ENCODE assay signal across 23 cellular contexts in the genomic region with DNA sequence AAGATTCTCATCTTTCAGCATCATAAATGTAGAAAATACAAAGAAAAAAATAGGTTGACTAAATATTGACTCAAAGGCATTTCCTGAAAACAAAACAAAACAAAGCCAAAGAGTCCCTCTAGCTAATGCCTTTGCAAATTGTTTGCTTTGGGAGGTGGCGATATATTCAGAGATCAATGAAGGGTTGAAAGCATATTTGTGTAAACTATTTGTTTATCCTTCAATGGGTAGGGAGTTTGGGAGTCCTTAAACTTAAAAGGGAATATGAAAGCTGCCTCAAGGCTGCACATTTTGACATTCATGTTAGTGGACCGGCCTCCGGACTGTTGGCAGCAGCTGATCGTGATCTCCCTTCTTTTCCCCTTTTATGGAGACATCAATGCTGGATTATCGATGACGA.
"Had no signal": no experiment of that assay in that cellular context is flagged by ENCODE, and none has a peak within 500 bp of the region (broad histone marks: within the 10 kb centered on the region; RNA-seq: fewer than 3 reads in every experiment).

No MANE protein-coding gene starts in this region.

- H3K27me3 ChIP-seq: brain microvascular endothelial cell, colonic mucosa, gastrocnemius medialis, spleen, testis had no signal

- H3K4me3 Mint-ChIP-seq: activated CD4-positive, alpha-beta memory T cell treated with anti-CD3 and anti-CD28 coated beads, Interleukin-2, amount 10 ng/mL, durations not matched to agents 7 days and 5 days; activated CD8-positive, alpha-beta memory T cell treated with anti-CD3 and anti-CD28 coated beads, Interleukin-2, amount 10 ng/mL, durations not matched to agents 7 days and 5 days; activated T-helper 17 cell treated with anti-CD3 and anti-CD28 coated beads, Interleukin-2, amount 50 U/mL, for 72 hours; nephron progenitor cell; stimulated activated memory B cell treated with anti-CD40 and anti-IgM and Interleukin-4, amounts not matched to agents 10 μg/mL and 1 μg/mL and 100 μg/mL, for 72 hours; type B pancreatic cell had no signal

- H3K4me3 ChIP-seq: colonic mucosa, gastrocnemius medialis, heart right ventricle, left ventricle myocardium inferior, spleen, testis had no signal

- H3K9me3 Mint-ChIP-seq: activated CD4-positive, alpha-beta memory T cell treated with anti-CD3 and anti-CD28 coated beads, Interleukin-2, amount 10 ng/mL, durations not matched to agents 7 days and 5 days; activated T-helper 17 cell treated with anti-CD3 and anti-CD28 coated beads, Interleukin-2, amount 50 U/mL, for 72 hours; stimulated activated memory B cell treated with anti-CD40 and anti-IgM and Interleukin-4, amounts not matched to agents 10 μg/mL and 1 μg/mL and 100 μg/mL, for 72 hours; type B pancreatic cell had no signal

- H3K36me3 Mint-ChIP-seq: activated CD8-positive, alpha-beta memory T cell treated with anti-CD3 and anti-CD28 coated beads, Interleukin-2, amount 10 ng/mL, durations not matched to agents 7 days and 5 days; stimulated activated memory B cell treated with anti-CD40 and anti-IgM and Interleukin-4, amounts not matched to agents 10 μg/mL and 1 μg/mL and 100 μg/mL, for 72 hours; type B pancreatic cell had no signal

- H3K27me3 Mint-ChIP-seq: activated CD4-positive, alpha-beta memory T cell treated with anti-CD3 and anti-CD28 coated beads, Interleukin-2, amount 10 ng/mL, durations not matched to agents 7 days and 5 days had no signal

- H3K36me3 ChIP-seq: colonic mucosa, gastrocnemius medialis, heart right ventricle, left ventricle myocardium inferior, spleen had no signal

- H3K4me1 Mint-ChIP-seq: stimulated activated memory B cell treated with anti-CD40 and anti-IgM and Interleukin-4, amounts not matched to agents 10 μg/mL and 1 μg/mL and 100 μg/mL, for 72 hours had no signal

- H3K27ac ChIP-seq: brain microvascular endothelial cell, colonic mucosa, gastrocnemius medialis, heart right ventricle, left ventricle myocardium inferior, spleen, testis had no signal

- H3K9me3 ChIP-seq: colonic mucosa, gastrocnemius medialis, heart right ventricle, left ventricle myocardium inferior, spleen, testis had no signal

- H3K27ac Mint-ChIP-seq: activated CD4-positive, alpha-beta memory T cell treated with anti-CD3 and anti-CD28 coated beads, Interleukin-2, amount 10 ng/mL, durations not matched to agents 7 days and 5 days; activated CD8-positive, alpha-beta memory T cell treated with anti-CD3 and anti-CD28 coated beads, Interleukin-2, amount 10 ng/mL, durations not matched to agents 7 days and 5 days; activated T-helper 17 cell treated with anti-CD3 and anti-CD28 coated beads, Interleukin-2, amount 50 U/mL, for 72 hours; nephron progenitor cell; stimulated activated memory B cell treated with anti-CD40 and anti-IgM and Interleukin-4, amounts not matched to agents 10 μg/mL and 1 μg/mL and 100 μg/mL, for 72 hours; type B pancreatic cell had no signal

- DNase-seq: activated CD4-positive, alpha-beta memory T cell treated with anti-CD3 and anti-CD28 coated beads, Interleukin-2, amount 10 ng/mL, durations not matched to agents 7 days and 5 days; activated CD4-positive, alpha-beta T cell treated with anti-CD3 and anti-CD28 coated beads for 48 hours; activated CD4-positive, CD25-positive, alpha-beta regulatory T cell; activated CD8-positive, alpha-beta memory T cell treated with anti-CD3 and anti-CD28 coated beads, Interleukin-2, amount 10 ng/mL, durations not matched to agents 7 days and 5 days; activated naive CD4-positive, alpha-beta T cell treated with Interleukin-2 at 50 U/mL for 16 hours; activated T-cell treated with anti-CD3 and anti-CD28 coated beads, Interleukin-2, amount 50 U/mL, for 1 hour; aorta; brain microvascular endothelial cell; central memory CD4-positive, alpha-beta T cell; colonic mucosa; erythroblast; gastrocnemius medialis; heart right ventricle; left ventricle myocardium inferior; nephron progenitor cell; nucleus accumbens; posterior cingulate gyrus; spleen; stimulated activated CD4-positive, alpha-beta T cell treated with anti-CD3 and anti-CD28 coated beads, Interleukin-4, amount 100 ng/mL, for 4 hours; testis had no signal
